In the genomic region with DNA sequence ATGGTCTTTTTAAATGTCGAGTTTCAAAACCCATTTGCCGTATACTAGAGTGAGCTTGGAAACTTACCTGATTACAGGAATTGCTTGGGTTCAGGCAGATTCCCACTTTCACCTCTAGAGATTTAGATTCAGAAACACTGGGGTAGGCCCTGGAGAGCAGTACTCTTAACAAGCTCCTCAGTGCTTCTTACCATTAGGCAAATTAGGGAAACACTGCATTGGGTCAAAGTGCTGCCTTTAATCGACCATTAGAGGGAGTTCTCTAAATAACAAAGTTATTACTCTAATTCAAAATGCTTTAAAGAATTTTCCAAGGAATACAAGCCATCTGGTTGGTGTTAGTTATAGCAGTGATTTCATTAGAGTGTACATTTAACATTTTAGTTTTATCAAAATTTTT, we compare ENCODE assay signal across 11 cellular contexts.
A peak's percentile ranks its signal among the peaks of the same experiment; 100 is the strongest.
DNase-seq lines count a peak whose midpoint lies in the region; TF ChIP-seq lines count a peak whose summit lies in the region.
"Had no signal": no experiment of that assay in that cellular context is flagged by ENCODE, and none has a peak within 500 bp of the region (broad histone marks: within the 10 kb centered on the region; RNA-seq: fewer than 3 reads in every experiment).

No MANE protein-coding gene starts in this region.

- no peak for TF ChIP-seq EP300 in stomach (IDR thresholded peaks at IDR 0.05)

- H3K4me1 ChIP-seq in BE2C: no peaks in the 10 kb centered on the region
- peaks cover 0 to 5% (median 2%) of the 10 kb centered on the region in 4 donors for H3K4me1 ChIP-seq in stomach

- H3K27ac ChIP-seq in dorsolateral prefrontal cortex (no peak overlapping the region), stomach (no peak overlapping the region)

- TF ChIP-seq CTCF in BE2C (IDR thresholded peaks at IDR 0.05; ENCODE audit: low read depth, low read length): 0 out of 2 replicates have a peak, but pooled peaks have one; percentile 9
- TF ChIP-seq CTCF in dorsolateral prefrontal cortex (IDR thresholded peaks at IDR 0.05 in 54 of 56, conservative IDR thresholded peaks at IDR 0.05 in 2 of 56; ENCODE audit: low read depth in 1 of 56, partially characterized antibody in 56 of 56): peak in 48 of 56 donors; percentile 12 to 58 (median 34)
- TF ChIP-seq CTCF in stomach (IDR thresholded peaks at IDR 0.05): peak in 2 of 7 experiments; percentile 13 to 28

- WGBS in stomach, 5 donors: 64 to 69% (median 66%) methylated on average over 3 of the region's 3 CpGs

- intact Hi-C loops in dorsolateral prefrontal cortex (cut with DNase I): no loop called here
- intact Hi-C loops in stomach (cut with DNase I; ENCODE audit: low total_unique reads): no loop called here

- no peak overlapping the region for H3K4me3 ChIP-seq in BE2C (ENCODE audit: low read depth, low read length)
- no peak overlapping the region for H3K4me3 ChIP-seq in dorsolateral prefrontal cortex
- H3K4me3 ChIP-seq in stomach: no peak overlapping the region

- no peaks in the 10 kb centered on the region for H3K27me3 ChIP-seq in BE2C
- peaks cover 0 to 3% (median 0%) of the 10 kb centered on the region in 45 donors for H3K27me3 ChIP-seq in dorsolateral prefrontal cortex
- no peaks in the 10 kb centered on the region for H3K27me3 ChIP-seq in stomach

- H3K9me3 ChIP-seq in BE2C (no peaks in the 10 kb centered on the region), stomach (no peaks in the 10 kb centered on the region)

- TF ChIP-seq POLR2A in stomach (IDR thresholded peaks at IDR 0.05): no peak

- DNase-seq in BE2C (no peak), M059J (ENCODE audit: low read depth) (peak; percentile 54), dorsolateral prefrontal cortex (no peak), myocyte (ENCODE audit: low read depth) (peak; percentile 30), stomach (no peak), NCI-H226 (no peak), OCI-M2 (lab: John Stamatoyannopoulos, UW; ENCODE audit: unreplicated experiment) (no peak)
- no peak for DNase-seq in activated CD4-positive, alpha-beta T cell treated with anti-CD3 and anti-CD28 coated beads, Interleukin-2, amount 50 U/mL, for 1 hour
- DNase-seq: activated naive CD4-positive, alpha-beta T cell treated with anti-CD3 and anti-CD28 coated beads, Interleukin-2, amount 50 U/mL, for 16 hours; GDM1; NCI-H345 had no signal

- H3K36me3 ChIP-seq in BE2C (no peaks in the 10 kb centered on the region), stomach (no peaks in the 10 kb centered on the region)

Comparison
In these comparisons a context has a peak if more than half of its experiments do, and no peak if none do; other contexts are left out.
1. DNase-seq: peak in M059J (single experiment) and myocyte (single experiment); none in BE2C (single experiment), dorsolateral prefrontal cortex (0 of 10), stomach (single experiment), activated CD4-positive, alpha-beta T cell treated with anti-CD3 and anti-CD28 coated beads, Interleukin-2, amount 50 U/mL, for 1 hour (single experiment), NCI-H226 (single experiment) and OCI-M2 (single experiment).